In the genomic region with DNA sequence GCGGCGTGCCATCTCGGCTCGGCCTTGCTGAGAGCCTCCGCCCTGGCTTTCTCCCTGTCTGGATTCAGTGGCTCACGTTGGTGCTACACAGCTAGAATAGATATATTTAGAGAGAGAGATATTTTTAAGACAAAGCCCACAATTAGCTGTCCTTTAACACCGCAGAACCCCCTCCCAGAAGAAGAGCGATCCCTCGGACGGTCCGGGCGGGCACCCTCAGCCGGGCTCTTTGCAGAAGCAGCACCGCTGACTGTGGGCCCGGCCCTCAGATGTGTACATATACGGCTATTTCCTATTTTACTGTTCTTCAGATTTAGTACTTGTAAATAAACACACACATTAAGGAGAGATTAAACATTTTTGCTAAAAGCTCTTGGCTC, we compare ENCODE assay signal across 13 cellular contexts.
"Had no signal": no experiment of that assay in that cellular context is flagged by ENCODE, and none has a peak within 500 bp of the region (broad histone marks: within the 10 kb centered on the region; RNA-seq: fewer than 3 reads in every experiment).

No MANE protein-coding gene starts in this region.

- H3K4me1 Mint-ChIP-seq: activated CD8-positive, alpha-beta memory T cell treated with anti-CD3 and anti-CD28 coated beads, Interleukin-2, amount 10 ng/mL, durations not matched to agents 7 days and 5 days had no signal

- H3K4me3 ChIP-seq: heart right ventricle, thoracic aorta had no signal

- DNase-seq: activated CD4-positive, alpha-beta T cell treated with anti-CD3 and anti-CD28 coated beads, Interleukin-2, amount 50 U/mL, for 48 hours; activated CD8-positive, alpha-beta memory T cell treated with anti-CD3 and anti-CD28 coated beads, Interleukin-2, amount 10 ng/mL, durations not matched to agents 7 days and 5 days; activated T-cell treated with anti-CD3 and anti-CD28 coated beads, Interleukin-2, amount 50 U/mL, for 4 hours; effector CD8-positive, alpha-beta T cell; mesenchymal stem cell; stimulated activated CD4-positive, alpha-beta T cell treated with anti-CD3 and anti-CD28 coated beads, Interleukin-1b, Interleukin-23, amount 100 ng/mL, for 48 hours; stimulated activated naive CD4-positive, alpha-beta T cell treated with Interleukin-2 at 50 U/mL for 16 hours had no signal

- H3K9me3 ChIP-seq: heart right ventricle, thoracic aorta had no signal

- H3K4me3 Mint-ChIP-seq: activated CD8-positive, alpha-beta memory T cell treated with anti-CD3 and anti-CD28 coated beads, Interleukin-2, amount 10 ng/mL, durations not matched to agents 7 days and 5 days; activated T-cell treated with anti-CD3 and anti-CD28 coated beads, Interleukin-2, amount 50 U/mL, for 4 hours; neural crest cell had no signal

- H3K36me3 Mint-ChIP-seq: activated CD8-positive, alpha-beta memory T cell treated with anti-CD3 and anti-CD28 coated beads, Interleukin-2, amount 10 ng/mL, durations not matched to agents 7 days and 5 days; activated naive CD4-positive, alpha-beta T cell treated with anti-CD3 and anti-CD28 coated beads, Interleukin-2, amount 50 U/mL, for 72 hours had no signal

- ATAC-seq: activated CD4-positive, CD25-positive, alpha-beta regulatory T cell treated with anti-CD3 and anti-CD28 coated beads, Interleukin-2, amount 50 U/mL, for 24 hours; activated CD8-positive, alpha-beta memory T cell treated with anti-CD3 and anti-CD28 coated beads, Interleukin-2, amount 10 ng/mL, durations not matched to agents 7 days and 5 days; activated naive CD4-positive, alpha-beta T cell treated with anti-CD3 and anti-CD28 coated beads, Interleukin-2, amount 50 U/mL, for 72 hours; activated T-cell treated with anti-CD3 and anti-CD28 coated beads, Interleukin-2, amount 50 U/mL, for 4 hours; heart right ventricle had no signal

- H3K9me3 Mint-ChIP-seq: activated naive CD4-positive, alpha-beta T cell treated with anti-CD3 and anti-CD28 coated beads, Interleukin-2, amount 50 U/mL, for 72 hours; activated T-cell treated with anti-CD3 and anti-CD28 coated beads, Interleukin-2, amount 50 U/mL, for 4 hours; neural crest cell had no signal

- H3K27me3 Mint-ChIP-seq: activated CD8-positive, alpha-beta memory T cell treated with anti-CD3 and anti-CD28 coated beads, Interleukin-2, amount 10 ng/mL, durations not matched to agents 7 days and 5 days had no signal

- H3K27ac Mint-ChIP-seq: activated CD8-positive, alpha-beta memory T cell treated with anti-CD3 and anti-CD28 coated beads, Interleukin-2, amount 10 ng/mL, durations not matched to agents 7 days and 5 days; activated naive CD4-positive, alpha-beta T cell treated with anti-CD3 and anti-CD28 coated beads, Interleukin-2, amount 50 U/mL, for 72 hours had no signal

- H3K27ac ChIP-seq: heart right ventricle, parathyroid adenoma had no signal
